In the genomic region with DNA sequence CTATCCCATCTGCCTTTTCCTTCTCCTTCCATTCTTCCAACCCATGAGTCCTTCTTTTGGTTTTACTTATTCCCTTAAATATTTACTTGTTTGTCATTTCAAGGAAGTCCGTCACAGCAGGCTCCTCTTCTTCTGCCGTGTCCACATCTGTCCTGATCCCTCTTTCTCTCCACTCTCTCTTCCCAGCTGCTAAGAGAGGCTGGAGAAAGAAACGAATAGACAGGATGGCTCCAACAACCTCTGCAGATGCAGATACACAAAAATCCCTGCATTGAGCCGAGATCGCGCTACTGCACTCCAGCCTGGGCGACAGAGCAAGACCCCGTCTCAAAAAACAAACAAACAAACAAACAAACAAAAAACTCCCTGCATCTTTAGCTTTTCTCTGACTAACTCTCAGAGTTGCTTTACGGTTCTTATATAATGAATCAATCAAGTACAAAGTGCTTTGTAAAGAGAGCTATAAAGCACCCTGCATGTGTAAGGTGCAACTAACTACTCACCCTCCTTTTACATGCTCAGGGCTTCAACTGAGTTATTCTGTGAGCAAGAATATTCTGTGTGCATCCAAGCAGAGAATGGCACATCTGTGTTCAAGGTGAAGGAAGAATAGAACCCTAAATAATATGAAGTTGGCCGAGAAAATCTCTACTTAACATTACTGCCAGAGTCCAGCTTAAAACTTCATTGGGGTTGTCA, we compare ENCODE assay signal across 8 cellular contexts. TPM values are rescaled to one million over a fixed set of nuclear protein-coding genes. Genes with fewer than 3 reads are reported as not detected.
DNase-seq lines count a peak whose midpoint lies in the region; ATAC-seq and TF ChIP-seq lines count a peak whose summit lies in the region.

No MANE protein-coding gene starts in this region.

- DNase-seq in heart right ventricle (no peak), Right ventricle myocardium superior (no peak), ascending aorta (ENCODE audit: low spot score in 2 of 2) (no peak), memory B cell (ENCODE audit: low spot score in 2 of 2) (no peak), vagina (ENCODE audit: extremely low spot score in 2 of 2) (no peak), NCI-H187 (lab: John Stamatoyannopoulos, UW) (no peak)
- DNase-seq in stimulated activated CD8-positive, alpha-beta memory T cell treated with anti-CD3 and anti-CD28 coated beads, Interleukin-4, amount 100 ng/mL, for 48 hours: no peak
- DNase-seq in activated effector memory CD4-positive, alpha-beta T cell treated with anti-CD3 and anti-CD28 coated beads, Interleukin-2, amount 50 U/mL, for 16 hours: no peak

- no peaks in the 10 kb centered on the region for H3K36me3 ChIP-seq in heart right ventricle
- H3K36me3 ChIP-seq in ascending aorta: no peaks in the 10 kb centered on the region
- H3K36me3 ChIP-seq in vagina: no peaks in the 10 kb centered on the region

- H3K36me3 Mint-ChIP-seq in memory B cell: peaks cover 3% of the 10 kb centered on the region

- H3K4me3 Mint-ChIP-seq in memory B cell: peak overlapping the region; percentile 94

- H3K4me1 ChIP-seq in heart right ventricle: peaks cover under 1 to 43% (median 31%) of the 10 kb centered on the region in 9 donors
- H3K4me1 ChIP-seq in ascending aorta: peaks cover 0 to 15% of the 10 kb centered on the region in 2 donors
- H3K4me1 ChIP-seq in vagina: peaks cover 13% of the 10 kb centered on the region

- H3K27ac ChIP-seq in heart right ventricle: peak overlapping the region in 4 of 10 donors; percentile 85 to 91 (median 90)
- H3K27ac ChIP-seq in ascending aorta: peak overlapping the region; percentile 84 to 90
- peak overlapping the region; percentile 77 for H3K27ac ChIP-seq in vagina

- H3K4me1 Mint-ChIP-seq in memory B cell: peaks cover 16% of the 10 kb centered on the region

- intact Hi-C loops in heart right ventricle (cut with DNase I) (loop anchor here in 1 of 10 donors (10.0 kb wide), 1 partner anchor 137 kb away; no protein-coding TSS in a partner anchor), Right ventricle myocardium superior (cut with DNase I) (no loop called here), ascending aorta (cut with DNase I) (loop anchor here (1.0 to 10.0 kb wide), 7 partner anchors 43 to 363 kb away; partner anchors contain the start of genes GNG5, SPATA1 and TTLL7), vagina (cut with DNase I) (no loop called here)

- peaks cover 3% of the 10 kb centered on the region for H3K9me3 Mint-ChIP-seq in memory B cell

- WGBS in heart right ventricle, 2 donors: 78 to 79% methylated on average over 10 of the region's 10 CpGs

- no peak for ATAC-seq in heart right ventricle
- no peak for ATAC-seq in Right ventricle myocardium superior (ENCODE audit: poor library complexity)
- ATAC-seq in memory B cell (ENCODE audit: low read depth): no peak

- H3K27me3 Mint-ChIP-seq in memory B cell: peaks cover 5% of the 10 kb centered on the region

- TF ChIP-seq POLR2A in vagina (IDR thresholded peaks at IDR 0.05): no peak

- H3K4me3 ChIP-seq in heart right ventricle: peak overlapping the region in 9 of 10 donors; percentile 52 to 93 (median 86)
- H3K4me3 ChIP-seq in ascending aorta: peak overlapping the region; percentile 79 to 89
- peak overlapping the region; percentile 64 to 65 for H3K4me3 ChIP-seq in vagina

- TF ChIP-seq CTCF in heart right ventricle (IDR thresholded peaks at IDR 0.05): no peak
- no peak for TF ChIP-seq CTCF in ascending aorta (IDR thresholded peaks at IDR 0.05)
- TF ChIP-seq CTCF in vagina (IDR thresholded peaks at IDR 0.05): no peak

- no peaks in the 10 kb centered on the region for H3K27me3 ChIP-seq in heart right ventricle
- no peaks in the 10 kb centered on the region for H3K27me3 ChIP-seq in ascending aorta
- no peaks in the 10 kb centered on the region for H3K27me3 ChIP-seq in vagina

- peaks cover 0 to 17% (median 7%) of the 10 kb centered on the region in 11 donors for H3K9me3 ChIP-seq in heart right ventricle
- H3K9me3 ChIP-seq in ascending aorta: peaks cover 0 to 9% of the 10 kb centered on the region in 2 donors
- H3K9me3 ChIP-seq in vagina: no peaks in the 10 kb centered on the region

- no peak overlapping the region for H3K27ac Mint-ChIP-seq in memory B cell

RNA-seq across cellular contexts. Expression of gene SAMD13, which starts 3.8 kb away (rescaled TPM):
- total RNA-seq in heart right ventricle (1 to 10 TPM in 8 of 10 donors, under 1 TPM in 1, not detected in 1; 0.93 to 2.2 (median 1.4) TPM), Right ventricle myocardium superior (0.73 TPM), ascending aorta (not detected), vagina (not detected)
- polyA plus RNA-seq in heart right ventricle: under 1 TPM; 0.37 to 0.41 TPM
